ENCODE assay signal across 8 cellular contexts in genomic region chr18:32048507-32049091, GRCh38. TPM values are rescaled to one million over a fixed set of nuclear protein-coding genes. Genes with fewer than 3 reads are reported as not detected.
A peak's percentile ranks its signal among the peaks of the same experiment; 100 is the strongest.
DNase-seq lines count a peak whose midpoint lies in the region; ATAC-seq, FAIRE-seq and TF ChIP-seq lines count a peak whose summit lies in the region.

No MANE protein-coding gene starts in this region.

- no peak overlapping the region for H3K4me3 ChIP-seq in bronchial epithelial cell (ENCODE audit: low read depth, low read length)
- peak overlapping the region; percentile 12 for H3K4me3 ChIP-seq in naive thymus-derived CD4-positive, alpha-beta T cell (ENCODE audit: low read length)

- peaks cover 0 to 51% (median 33%) of the 10 kb centered on the region in 5 donors for H3K36me3 Mint-ChIP-seq in naive thymus-derived CD4-positive, alpha-beta T cell

- peak overlapping the region; percentile 2 for H3K27ac ChIP-seq in naive thymus-derived CD4-positive, alpha-beta T cell (ENCODE audit: low read depth, low read length)

- POLR2A ChIA-PET in naive thymus-derived CD4-positive, alpha-beta T cell (lab: Charles Lee), result interaction anchor here (0.8 to 1.2 kb wide), 3 partner anchors 9 to 30 kb away, joined by 4 to 6 read pairs (median 4); partner anchors contain the start of gene RNF125

- no peaks in the 10 kb centered on the region for H3K36me3 ChIP-seq in bronchial epithelial cell (ENCODE audit: control insufficient read depth, insufficient read depth, low read length)
- H3K36me3 ChIP-seq in naive thymus-derived CD4-positive, alpha-beta T cell (ENCODE audit: control insufficient read depth in 2 of 3, insufficient read depth in 3 of 3, low read length in 3 of 3), result peaks cover 4 to 38% (median 13%) of the 10 kb centered on the region in 3 experiments

- DNase-seq in CMK (ENCODE audit: low read depth), result peak; percentile 68
- DNase-seq in KBM-7, result peak; percentile 85
- DNase-seq in bronchial epithelial cell (ENCODE audit: low read depth), result peak; percentile 4
- DNase-seq in naive thymus-derived CD4-positive, alpha-beta T cell, result no peak
- DNase-seq in NCI-H446 treated with DMSO at 0.1 percent for 48 hours (lab: John Stamatoyannopoulos, UW), result no peak
- DNase-seq in glomerular visceral epithelial cell (ENCODE audit: extremely low spot score), result no peak
- DNase-seq in RKO (ENCODE audit: low spot score), result no peak

- in situ Hi-C loops in KBM-7 (cut with MboI; ENCODE audit: low pct_unique_long_range_greater_than_20kb, low sequenced_read_pairs), result no loop called here

- CTCF ChIA-PET in naive thymus-derived CD4-positive, alpha-beta T cell (lab: Charles Lee), result interaction anchor here (0.6 to 2.1 kb wide), 3 partner anchors 30 to 106 kb away, joined by 5 to 6 read pairs (median 6); partner anchors contain the start of genes RNF125 and TRAPPC8

- no peaks in the 10 kb centered on the region for H3K9me3 Mint-ChIP-seq in naive thymus-derived CD4-positive, alpha-beta T cell

- H3K9me3 ChIP-seq in naive thymus-derived CD4-positive, alpha-beta T cell (ENCODE audit: control insufficient read depth in 2 of 3, low read length in 3 of 3), result no peaks in the 10 kb centered on the region

- peak overlapping the region in 9 of 10 donors; percentile 1 to 83 (median 36) for H3K4me3 Mint-ChIP-seq in naive thymus-derived CD4-positive, alpha-beta T cell

- FAIRE-seq in bronchial epithelial cell (lab: Jason Lieb, UNC), result no peak

- peak; percentile 47 for ATAC-seq in GM19467 (IDR thresholded peaks at IDR 0.05; ENCODE audit: unreplicated experiment)
- peak; percentile 46 for ATAC-seq in naive thymus-derived CD4-positive, alpha-beta T cell

- peaks cover 21% of the 10 kb centered on the region in 2 donors for H3K4me1 ChIP-seq in naive thymus-derived CD4-positive, alpha-beta T cell (ENCODE audit: control insufficient read depth in 2 of 2, insufficient read depth in 2 of 2, low read length in 2 of 2)

- H3K27ac Mint-ChIP-seq in naive thymus-derived CD4-positive, alpha-beta T cell, result peak overlapping the region in 8 of 9 donors; percentile 1 to 89 (median 58)

- no peak for TF ChIP-seq CTCF in bronchial epithelial cell (IDR thresholded peaks at IDR 0.05; ENCODE audit: insufficient read depth, low read length, severe bottlenecking)

- intact Hi-C loops in naive thymus-derived CD4-positive, alpha-beta T cell (cut with micrococcal nuclease), result loop anchor here (1.0 to 2.0 kb wide), 4 partner anchors 7 to 44 kb away; no protein-coding TSS in a partner anchor

- H3K27me3 Mint-ChIP-seq in naive thymus-derived CD4-positive, alpha-beta T cell, result no peaks in the 10 kb centered on the region

- H3K27me3 ChIP-seq in bronchial epithelial cell (ENCODE audit: control insufficient read depth, insufficient read depth, low read length), result no peaks in the 10 kb centered on the region
- no peaks in the 10 kb centered on the region for H3K27me3 ChIP-seq in naive thymus-derived CD4-positive, alpha-beta T cell (ENCODE audit: control insufficient read depth in 2 of 2, insufficient read depth in 2 of 2, low read length in 2 of 2)

- H3K4me1 Mint-ChIP-seq in naive thymus-derived CD4-positive, alpha-beta T cell, result peaks cover 22 to 54% (median 36%) of the 10 kb centered on the region in 7 donors

RNA-seq across cellular contexts. Expression of gene RNF125, which starts 30.0 kb away (rescaled TPM):
- total RNA-seq in bronchial epithelial cell, result 0.90 and 1.3 TPM in 2 replicates
- 10 to 100 TPM; 30.3 to 59.8 (median 37.1) TPM for total RNA-seq in naive thymus-derived CD4-positive, alpha-beta T cell
- 10 to 100 TPM; 20.9 to 64.7 TPM for polyA plus RNA-seq in naive thymus-derived CD4-positive, alpha-beta T cell

RNA-seq across cellular contexts. Expression of gene RNF138, which starts 43.1 kb away (rescaled TPM):
- total RNA-seq in bronchial epithelial cell, result 18.2 and 19.6 TPM in 2 replicates
- 100 to 1,000 TPM in 1 of 5 experiments, 10 to 100 TPM in 4; 72.3 to 142 (median 80.7) TPM for total RNA-seq in naive thymus-derived CD4-positive, alpha-beta T cell
- polyA plus RNA-seq in naive thymus-derived CD4-positive, alpha-beta T cell, result 100 to 1,000 TPM in 1 of 2 donors, 10 to 100 TPM in 1; 98.4 to 140 TPM

Comparison
In these comparisons a context has a peak if more than half of its experiments do, and no peak if none do; other contexts are left out.
1. DNase-seq: peak in CMK (single experiment), KBM-7 (single experiment) and bronchial epithelial cell (single experiment); none in naive thymus-derived CD4-positive, alpha-beta T cell (0 of 9), NCI-H446 treated with DMSO at 0.1 percent for 48 hours (single experiment), glomerular visceral epithelial cell (single experiment) and RKO (single experiment).
2. RNA of gene RNF125, which starts 30.0 kb away (total RNA-seq): 30.3 to 59.8 TPM in naive thymus-derived CD4-positive, alpha-beta T cell; 0.90 to 1.3 TPM in bronchial epithelial cell; every median in the first group is over 10 times any median in the second.